In the genomic region with DNA sequence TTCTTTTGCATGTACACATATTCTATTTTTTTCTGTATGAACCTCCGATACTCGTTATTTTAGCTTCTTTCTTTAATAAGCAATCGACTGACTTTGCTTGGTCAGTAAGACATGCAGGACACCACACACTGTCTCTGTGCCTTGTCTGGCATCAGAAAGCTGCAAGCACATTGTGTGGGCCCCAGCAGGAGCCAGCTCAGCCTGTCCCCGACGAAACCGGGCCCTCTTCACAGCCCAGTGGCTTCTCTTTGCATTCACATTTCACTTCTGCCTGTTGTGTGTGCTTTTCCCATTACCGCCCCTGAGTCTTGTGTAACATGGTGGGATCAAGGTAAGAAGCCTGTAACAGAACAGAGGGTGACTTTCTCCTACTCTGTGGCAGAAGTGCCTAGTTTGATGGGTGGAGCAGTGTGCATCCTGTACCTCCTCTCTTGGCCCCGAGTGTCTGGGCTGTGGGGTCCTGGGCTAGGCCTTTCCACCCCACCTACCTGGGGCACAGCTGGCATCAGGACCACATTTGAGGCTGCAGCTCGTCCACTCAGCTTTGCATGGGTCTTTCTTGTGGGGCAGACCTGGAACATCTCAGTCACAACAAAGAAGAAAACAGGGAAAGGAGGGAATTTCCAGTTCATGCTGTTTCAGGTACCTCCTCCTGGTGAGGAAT, we compare ENCODE assay signal across 1 cellular context.
TF ChIP-seq lines count a peak whose summit lies in the region.

No MANE protein-coding gene starts in this region.

TF ChIP-seq in K562, 482 proteins besides CTCF, POLR2A, EP300 and RAD21 (continued from another document):
- TF ChIP-seq ZNF407 (IDR thresholded peaks at IDR 0.05; ENCODE audit: low read depth) (no peak), NELFE (IDR thresholded peaks at IDR 0.05; ENCODE audit: insufficient read depth, insufficient read length) (no peak), FOXP1 (CRISPR knock-in tag; IDR thresholded peaks at IDR 0.05) (no peak), ZEB2 (IDR thresholded peaks at IDR 0.05) (no peak), DACH1 (IDR thresholded peaks at IDR 0.05; ENCODE audit: partially characterized antibody) (no peak), ZBTB17 (CRISPR knock-in tag; IDR thresholded peaks at IDR 0.05) (no peak), ETV1 (tag; conservative IDR thresholded peaks at IDR 0.05; ENCODE audit: low read depth) (no peak)
- TF ChIP-seq, protein P1, sequence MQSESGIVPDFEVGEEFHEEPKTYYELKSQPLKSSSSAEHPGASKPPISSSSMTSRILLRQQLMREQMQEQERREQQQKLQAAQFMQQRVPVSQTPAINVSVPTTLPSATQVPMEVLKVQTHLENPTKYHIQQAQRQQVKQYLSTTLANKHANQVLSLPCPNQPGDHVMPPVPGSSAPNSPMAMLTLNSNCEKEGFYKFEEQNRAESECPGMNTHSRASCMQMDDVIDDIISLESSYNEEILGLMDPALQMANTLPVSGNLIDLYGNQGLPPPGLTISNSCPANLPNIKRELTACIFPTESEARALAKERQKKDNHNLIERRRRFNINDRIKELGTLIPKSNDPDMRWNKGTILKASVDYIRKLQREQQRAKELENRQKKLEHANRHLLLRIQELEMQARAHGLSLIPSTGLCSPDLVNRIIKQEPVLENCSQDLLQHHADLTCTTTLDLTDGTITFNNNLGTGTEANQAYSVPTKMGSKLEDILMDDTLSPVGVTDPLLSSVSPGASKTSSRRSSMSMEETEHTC (IDR thresholded peaks at IDR 0.05), result no peak
- TF ChIP-seq, protein P2, sequence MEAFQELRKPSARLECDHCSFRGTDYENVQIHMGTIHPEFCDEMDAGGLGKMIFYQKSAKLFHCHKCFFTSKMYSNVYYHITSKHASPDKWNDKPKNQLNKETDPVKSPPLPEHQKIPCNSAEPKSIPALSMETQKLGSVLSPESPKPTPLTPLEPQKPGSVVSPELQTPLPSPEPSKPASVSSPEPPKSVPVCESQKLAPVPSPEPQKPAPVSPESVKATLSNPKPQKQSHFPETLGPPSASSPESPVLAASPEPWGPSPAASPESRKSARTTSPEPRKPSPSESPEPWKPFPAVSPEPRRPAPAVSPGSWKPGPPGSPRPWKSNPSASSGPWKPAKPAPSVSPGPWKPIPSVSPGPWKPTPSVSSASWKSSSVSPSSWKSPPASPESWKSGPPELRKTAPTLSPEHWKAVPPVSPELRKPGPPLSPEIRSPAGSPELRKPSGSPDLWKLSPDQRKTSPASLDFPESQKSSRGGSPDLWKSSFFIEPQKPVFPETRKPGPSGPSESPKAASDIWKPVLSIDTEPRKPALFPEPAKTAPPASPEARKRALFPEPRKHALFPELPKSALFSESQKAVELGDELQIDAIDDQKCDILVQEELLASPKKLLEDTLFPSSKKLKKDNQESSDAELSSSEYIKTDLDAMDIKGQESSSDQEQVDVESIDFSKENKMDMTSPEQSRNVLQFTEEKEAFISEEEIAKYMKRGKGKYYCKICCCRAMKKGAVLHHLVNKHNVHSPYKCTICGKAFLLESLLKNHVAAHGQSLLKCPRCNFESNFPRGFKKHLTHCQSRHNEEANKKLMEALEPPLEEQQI (IDR thresholded peaks at IDR 0.05), result no peak
